In the genomic region with DNA sequence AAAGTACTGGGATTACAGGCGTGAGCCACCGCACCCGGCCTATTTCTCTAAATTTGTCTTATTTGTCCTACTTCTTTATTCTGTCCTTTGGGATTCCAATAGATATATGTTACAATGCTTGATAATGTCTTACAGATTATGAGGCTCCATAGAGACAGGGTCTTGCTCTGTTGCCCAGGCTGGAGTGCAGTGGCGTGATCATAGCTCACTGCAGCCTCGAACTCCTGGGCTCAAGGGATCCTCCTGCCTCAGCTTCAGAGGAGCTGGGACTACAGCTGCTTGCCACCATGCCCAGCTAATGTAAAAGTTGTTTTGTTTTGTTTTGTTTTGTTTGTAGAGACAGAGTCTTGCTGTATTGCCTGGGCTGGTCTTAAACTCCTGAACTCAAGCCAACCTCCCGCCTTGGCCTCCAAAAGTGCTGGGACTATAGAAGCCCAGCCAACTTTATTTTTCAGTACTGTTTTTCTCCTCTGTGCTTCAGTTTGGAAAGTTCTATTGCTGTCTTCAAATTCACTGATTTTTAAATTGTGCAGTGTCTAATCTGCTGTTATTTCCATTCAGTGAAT, we compare ENCODE assay signal across 2 cellular contexts.
A peak's percentile ranks its signal among the peaks of the same experiment; 100 is the strongest.
TF ChIP-seq lines count a peak whose summit lies in the region.

No MANE protein-coding gene starts in this region.

TF ChIP-seq in HEK293, 187 proteins besides CTCF, POLR2A, EP300 and RAD21:
- TF ChIP-seq, protein P1, sequence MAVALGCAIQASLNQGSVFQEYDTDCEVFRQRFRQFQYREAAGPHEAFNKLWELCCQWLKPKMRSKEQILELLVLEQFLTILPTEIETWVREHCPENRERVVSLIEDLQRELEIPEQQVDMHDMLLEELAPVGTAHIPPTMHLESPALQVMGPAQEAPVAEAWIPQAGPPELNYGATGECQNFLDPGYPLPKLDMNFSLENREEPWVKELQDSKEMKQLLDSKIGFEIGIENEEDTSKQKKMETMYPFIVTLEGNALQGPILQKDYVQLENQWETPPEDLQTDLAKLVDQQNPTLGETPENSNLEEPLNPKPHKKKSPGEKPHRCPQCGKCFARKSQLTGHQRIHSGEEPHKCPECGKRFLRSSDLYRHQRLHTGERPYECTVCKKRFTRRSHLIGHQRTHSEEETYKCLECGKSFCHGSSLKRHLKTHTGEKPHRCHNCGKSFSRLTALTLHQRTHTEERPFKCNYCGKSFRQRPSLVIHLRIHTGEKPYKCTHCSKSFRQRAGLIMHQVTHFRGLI (tag by site-specific recombination; IDR thresholded peaks at IDR 0.05): peak; percentile 84
- TF ChIP-seq BCL11B (tag by site-specific recombination; IDR thresholded peaks at IDR 0.05; ENCODE audit: low read depth): no peak
- no peak for TF ChIP-seq ZNF610 (tag by site-specific recombination; IDR thresholded peaks at IDR 0.05; ENCODE audit: borderline replicate concordance)
- peak; percentile 94 for TF ChIP-seq ZNF121 (tag by site-specific recombination; IDR thresholded peaks at IDR 0.05)

TF ChIP-seq in K562, 482 proteins besides CTCF, POLR2A, EP300 and RAD21:
- TF ChIP-seq RFX1 (IDR thresholded peaks at IDR 0.05) (no peak), ELF4 (CRISPR knock-in tag; IDR thresholded peaks at IDR 0.05) (no peak), HIVEP1 (CRISPR knock-in tag; IDR thresholded peaks at IDR 0.05) (no peak), ZNF121 (CRISPR knock-in tag; conservative IDR thresholded peaks at IDR 0.05) (peak; percentile 32; the same call in 1 of the 2 replicates), LEF1 (IDR thresholded peaks at IDR 0.05) (no peak), ZKSCAN3 (CRISPR knock-in tag; IDR thresholded peaks at IDR 0.05) (no peak), SNIP1 (IDR thresholded peaks at IDR 0.05; ENCODE audit: low read depth) (no peak)
